14 cellular contexts compared by ENCODE assay signal in the genomic region with DNA sequence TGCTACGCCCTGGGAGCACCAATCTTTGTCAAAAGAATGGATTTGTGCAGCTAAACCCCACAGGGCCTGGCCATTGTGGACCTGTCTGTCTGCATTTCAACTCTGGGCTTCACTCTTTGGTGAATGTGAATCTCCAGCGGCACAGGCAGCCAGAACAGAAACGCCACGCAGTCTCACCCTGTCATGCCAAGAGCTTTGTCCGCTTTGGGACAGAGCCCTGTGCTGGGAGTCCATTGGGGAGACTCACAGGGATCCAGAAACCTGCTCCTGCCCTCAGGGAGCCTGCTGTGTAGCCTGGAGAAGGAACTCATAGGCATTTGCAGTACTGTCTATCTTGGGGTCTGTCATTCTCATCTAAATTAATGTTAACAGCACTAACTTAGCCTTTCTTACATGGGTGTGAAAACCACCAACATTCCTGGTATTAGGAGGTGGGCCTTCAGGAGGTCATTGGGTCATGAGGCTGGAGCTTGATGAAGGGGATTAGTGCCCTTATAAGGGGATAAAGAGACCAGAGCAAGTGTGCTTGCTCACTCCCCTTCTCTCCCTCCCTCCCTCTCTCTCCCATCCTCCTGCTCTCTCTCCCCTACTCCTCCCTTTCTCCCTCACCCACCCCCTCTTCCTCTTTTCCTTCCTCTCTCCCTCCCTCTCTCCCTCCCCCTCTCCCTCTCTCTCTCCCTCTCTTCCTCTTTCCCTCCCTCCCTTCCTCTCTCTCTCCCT.
"Had no signal": no experiment of that assay in that cellular context is flagged by ENCODE, and none has a peak within 500 bp of the region (broad histone marks: within the 10 kb centered on the region; RNA-seq: fewer than 3 reads in every experiment).

No MANE protein-coding gene starts in this region.

- FAIRE-seq: pancreas, TTC549 had no signal

- H3K4me1 ChIP-seq: body of pancreas, pancreas had no signal

- H3K4me3 ChIP-seq: body of pancreas, esophagus squamous epithelium, pancreas, smooth muscle cell, tibial nerve, vagina had no signal

- ATAC-seq: body of pancreas; left ventricle myocardium superior; pancreas; stimulated activated memory B cell treated with anti-CD40 and anti-IgM and Interleukin-4, amounts not matched to agents 10 μg/mL and 1 μg/mL and 100 μg/mL, for 72 hours had no signal

- DNase-seq: activated naive CD4-positive, alpha-beta T cell treated with anti-CD3 and anti-CD28 coated beads, Interleukin-2, amount 50 U/mL, for 16 hours; amniotic stem cell; body of pancreas; cerebellar nuclear complex; esophagus squamous epithelium; foreskin fibroblast; islet precursor cell; left ventricle myocardium superior; pancreas had no signal

- H3K9me3 ChIP-seq: body of pancreas, esophagus squamous epithelium, pancreas, tibial nerve, vagina had no signal

- H3K27ac ChIP-seq: body of pancreas, esophagus squamous epithelium, pancreas, vagina had no signal

- H3K4me2 ChIP-seq: smooth muscle cell had no signal

- H3K27me3 ChIP-seq: body of pancreas, esophagus squamous epithelium, pancreas, tibial nerve, vagina had no signal

- H3K36me3 ChIP-seq: tibial nerve, vagina had no signal
